Comparison of ENCODE assay signal across 1 cellular context in genomic region chr17:30824356-30825145, GRCh38.
TF ChIP-seq lines count a peak whose summit lies in the region.

TSS of gene CRLF3 (minus strand) at chr17:30824692. CDS start at chr17:30824651, 41 bp downstream.

TF ChIP-seq in HepG2, 621 proteins besides CTCF, POLR2A, EP300 and RAD21 (continued from another document and continues in another):
- no peak for TF ChIP-seq ATAD3A (CRISPR knock-in tag; IDR thresholded peaks at IDR 0.05)
- TF ChIP-seq WIZ (CRISPR knock-in tag; IDR thresholded peaks at IDR 0.05), result no peak
- peak; percentile 49; the same call in 1 of the 2 replicates for TF ChIP-seq ZC3H13 (CRISPR knock-in tag; IDR thresholded peaks at IDR 0.05)
- no peak for TF ChIP-seq TCF7L2 (IDR thresholded peaks at IDR 0.05; ENCODE audit: low read depth, low read length)
- no peak for TF ChIP-seq ZNF33A (CRISPR knock-in tag; IDR thresholded peaks at IDR 0.05; ENCODE audit: borderline replicate concordance)
- peak; percentile 27; the same call in 1 of the 2 replicates for TF ChIP-seq ZNF281 (CRISPR knock-in tag; IDR thresholded peaks at IDR 0.05; ENCODE audit: borderline replicate concordance)
- peak; percentile 90 for TF ChIP-seq SP4 (CRISPR knock-in tag; IDR thresholded peaks at IDR 0.05)
- TF ChIP-seq FOXM1 (CRISPR knock-in tag; IDR thresholded peaks at IDR 0.05), result no peak
- TF ChIP-seq ZNF570 (CRISPR knock-in tag; IDR thresholded peaks at IDR 0.05; ENCODE audit: borderline replicate concordance), result no peak
- TF ChIP-seq TFE3 (CRISPR knock-in tag; IDR thresholded peaks at IDR 0.05), result no peak
- TF ChIP-seq ZFP36L2 (CRISPR knock-in tag; IDR thresholded peaks at IDR 0.05), result no peak
- TF ChIP-seq ATF6 (CRISPR knock-in tag; conservative IDR thresholded peaks at IDR 0.05), result no peak
- no peak; the same call in 1 of the 2 replicates for TF ChIP-seq HDAC1 (CRISPR knock-in tag; IDR thresholded peaks at IDR 0.05)
- TF ChIP-seq HMGXB4 (CRISPR knock-in tag; IDR thresholded peaks at IDR 0.05; ENCODE audit: borderline replicate concordance in 1 of 2, low read depth in 1 of 2), result peak; percentile 75 to 97
- no peak for TF ChIP-seq SRSF1 (optimal IDR thresholded peaks at IDR 0.05; ENCODE audit: low read depth, low read length)
- TF ChIP-seq MAFK (conservative IDR thresholded peaks at IDR 0.05 in 1 of 2, IDR thresholded peaks at IDR 0.05 in 1 of 2; ENCODE audit: low read length in 2 of 2), result no peak
- TF ChIP-seq ATF7-NPFF (CRISPR knock-in tag; IDR thresholded peaks at IDR 0.05; ENCODE audit: low read depth), result peak; percentile 50; the same call in 1 of the 2 replicates
- 0 out of 2 replicates have a peak, but pooled peaks have one; percentile 65 for TF ChIP-seq ZNF616 (CRISPR knock-in tag; IDR thresholded peaks at IDR 0.05; ENCODE audit: low read depth)
- TF ChIP-seq MLX (CRISPR knock-in tag; IDR thresholded peaks at IDR 0.05), result no peak
- peak; percentile 91 for TF ChIP-seq ZMYM4 (CRISPR knock-in tag; IDR thresholded peaks at IDR 0.05)
- TF ChIP-seq BORCS8-MEF2B (CRISPR knock-in tag; IDR thresholded peaks at IDR 0.05), result peak; percentile 95
- 0 out of 2 replicates have a peak, but pooled peaks have one; percentile 35 for TF ChIP-seq KLF6 (CRISPR knock-in tag; IDR thresholded peaks at IDR 0.05)
- no peak for TF ChIP-seq IKZF1 (IDR thresholded peaks at IDR 0.05)
- TF ChIP-seq ZNF644 (CRISPR knock-in tag; IDR thresholded peaks at IDR 0.05; ENCODE audit: low read depth), result peak; percentile 31; the same call in 1 of the 2 replicates
- no peak for TF ChIP-seq SRSF9 (IDR thresholded peaks at IDR 0.05; ENCODE audit: borderline replicate concordance, insufficient read depth, low read depth, low read length, poor library complexity, severe bottlenecking)
- no peak for TF ChIP-seq PRMT3 (CRISPR knock-in tag; IDR thresholded peaks at IDR 0.05; ENCODE audit: borderline replicate concordance, low read depth)
- peak; percentile 65; the same call in 1 of the 2 replicates for TF ChIP-seq TBX2 (CRISPR knock-in tag; IDR thresholded peaks at IDR 0.05; ENCODE audit: borderline replicate concordance)
- no peak for TF ChIP-seq ZNF138 (CRISPR knock-in tag; IDR thresholded peaks at IDR 0.05; ENCODE audit: low read depth)
- peak; percentile 64; the same call in 1 of the 2 replicates for TF ChIP-seq ZNF552 (CRISPR knock-in tag; IDR thresholded peaks at IDR 0.05; ENCODE audit: borderline replicate concordance)
- no peak for TF ChIP-seq SIX1 (CRISPR knock-in tag; IDR thresholded peaks at IDR 0.05; ENCODE audit: borderline replicate concordance)
- TF ChIP-seq HDAC6 (IDR thresholded peaks at IDR 0.05; ENCODE audit: low read depth, low read length), result no peak
- no peak for TF ChIP-seq ZFP62 (CRISPR knock-in tag; IDR thresholded peaks at IDR 0.05)
- TF ChIP-seq ZBTB40 (IDR thresholded peaks at IDR 0.05), result no peak
- TF ChIP-seq ZBTB40 (CRISPR knock-in tag; IDR thresholded peaks at IDR 0.05), result no peak
- TF ChIP-seq THAP9 (CRISPR knock-in tag; IDR thresholded peaks at IDR 0.05; ENCODE audit: borderline replicate concordance), result no peak
- peak; percentile 20 for TF ChIP-seq THRA (CRISPR knock-in tag; IDR thresholded peaks at IDR 0.05; ENCODE audit: borderline replicate concordance)
- TF ChIP-seq U2AF1 (optimal IDR thresholded peaks at IDR 0.05; ENCODE audit: low read depth, low read length), result no peak
